ENCODE assay signal across 8 cellular contexts in genomic region chr22:19942886-19943664, GRCh38. TPM values are rescaled to one million over a fixed set of nuclear protein-coding genes. Genes with fewer than 3 reads are reported as not detected.
DNase-seq lines count a peak whose midpoint lies in the region; ATAC-seq lines count a peak whose summit lies in the region.

No MANE protein-coding gene starts in this region.

- H3K27ac Mint-ChIP-seq in T-helper 1 cell treated with Interleukin-12 subunit alpha and Interleukin-12 subunit beta and Interleukin-4 antibody, amounts not matched to agents 30 μg/mL and 1 μg/mL, for 36 hours = peak overlapping the region; percentile 91

- H3K27me3 Mint-ChIP-seq in T-helper 1 cell treated with Interleukin-12 subunit alpha and Interleukin-12 subunit beta and Interleukin-4 antibody, amounts not matched to agents 30 μg/mL and 1 μg/mL, for 36 hours (ENCODE audit: low read depth) = no peaks in the 10 kb centered on the region

- WGBS in thymus = 59% methylated on average over 10 of the region's 10 CpGs

- H3K27ac ChIP-seq in thymus (ENCODE audit: low read depth) = peak overlapping the region; percentile 74

- H3K9me3 Mint-ChIP-seq in T-helper 1 cell treated with Interleukin-12 subunit alpha and Interleukin-12 subunit beta and Interleukin-4 antibody, amounts not matched to agents 30 μg/mL and 1 μg/mL, for 36 hours = no peaks in the 10 kb centered on the region

- no peaks in the 10 kb centered on the region for H3K9me3 ChIP-seq in thymus (ENCODE audit: control insufficient read depth)

- no peaks in the 10 kb centered on the region for H3K27me3 ChIP-seq in thymus (ENCODE audit: control insufficient read depth, insufficient read depth)

- DNase-seq in T-helper 1 cell = no peak
- peak; percentile 17 for DNase-seq in NOMO-1 treated with dmso at 0.1 percent for 144 hours (lab: John Stamatoyannopoulos, UW; ENCODE audit: unreplicated experiment)
- DNase-seq in cerebellum (ENCODE audit: low spot score) = peak; percentile 85
- DNase-seq in lung microvascular endothelial cell (ENCODE audit: low read depth in 2 of 2) = peak; percentile 64 to 67
- DNase-seq in mucosa of gallbladder (ENCODE audit: low spot score) = no peak

- H3K4me1 Mint-ChIP-seq in T-helper 1 cell treated with Interleukin-12 subunit alpha and Interleukin-12 subunit beta and Interleukin-4 antibody, amounts not matched to agents 30 μg/mL and 1 μg/mL, for 36 hours (ENCODE audit: low read depth) = peaks cover 34% of the 10 kb centered on the region

- H3K4me3 Mint-ChIP-seq in T-helper 1 cell treated with Interleukin-12 subunit alpha and Interleukin-12 subunit beta and Interleukin-4 antibody, amounts not matched to agents 30 μg/mL and 1 μg/mL, for 36 hours = peak overlapping the region; percentile 94

- no peak for ATAC-seq in HG02938 (IDR thresholded peaks at IDR 0.05; ENCODE audit: unreplicated experiment)

- no peaks in the 10 kb centered on the region for H3K36me3 ChIP-seq in thymus (ENCODE audit: control insufficient read depth, insufficient read depth)

- peak overlapping the region; percentile 74 for H3K4me3 ChIP-seq in thymus (ENCODE audit: low read length)

- peaks cover 25% of the 10 kb centered on the region for H3K4me1 ChIP-seq in thymus (ENCODE audit: control insufficient read depth, insufficient read depth, low read length)

- H3K36me3 Mint-ChIP-seq in T-helper 1 cell treated with Interleukin-12 subunit alpha and Interleukin-12 subunit beta and Interleukin-4 antibody, amounts not matched to agents 30 μg/mL and 1 μg/mL, for 36 hours (ENCODE audit: low read depth) = peaks cover 5% of the 10 kb centered on the region

RNA-seq across cellular contexts. Expression of gene TXNRD2, which starts 1.5 kb away (rescaled TPM):
- total RNA-seq in cerebellum (9.5 TPM), lung microvascular endothelial cell (55.6 and 63.5 TPM in 2 replicates), mucosa of gallbladder (26.9 TPM)
- 24.2 TPM for polyA plus RNA-seq in thymus

RNA-seq across cellular contexts. Expression of gene COMT, which starts 1.5 kb away (rescaled TPM):
- total RNA-seq in cerebellum (39.5 TPM), lung microvascular endothelial cell (222 and 628 TPM in 2 replicates), mucosa of gallbladder (214 TPM)
- 74.5 TPM for polyA plus RNA-seq in thymus

Comparison
In these comparisons a context has a peak if more than half of its experiments do, and no peak if none do; other contexts are left out.
1. DNase-seq: peak in NOMO-1 treated with dmso at 0.1 percent for 144 hours (single experiment), cerebellum (single experiment) and lung microvascular endothelial cell (2 of 2); none in T-helper 1 cell (0 of 5) and mucosa of gallbladder (single experiment).